In genomic region chr12:49325606-49326005, GRCh38 we compare ENCODE assay signal across 20 cellular contexts. TPM values are rescaled to one million over a fixed set of nuclear protein-coding genes. Genes with fewer than 3 reads are reported as not detected.
DNase-seq lines count a peak whose midpoint lies in the region; ATAC-seq and TF ChIP-seq lines count a peak whose summit lies in the region.
"Had no signal": no experiment of that assay in that cellular context is flagged by ENCODE, and none has a peak within 500 bp of the region (broad histone marks: within the 10 kb centered on the region; RNA-seq: fewer than 3 reads in every experiment).

No MANE protein-coding gene starts in this region.

- intact Hi-C loops in Right ventricle myocardium superior (cut with DNase I) (no loop called here), cardiac septum (cut with DNase I) (no loop called here), upper lobe of right lung (cut with DNase I) (no loop called here)

- H3K4me1 ChIP-seq in HEK293 (ENCODE audit: control insufficient read depth, insufficient read depth, low read length) = peaks cover 4% of the 10 kb centered on the region; the same call in 1 of the 2 replicates
- H3K4me1 ChIP-seq in upper lobe of right lung = peaks cover 11% of the 10 kb centered on the region

- H3K9me3 ChIP-seq in HEK293 (ENCODE audit: control insufficient read depth, insufficient read depth, low read depth, low read length) (no peaks in the 10 kb centered on the region), upper lobe of right lung (no peaks in the 10 kb centered on the region)

- H3K27ac ChIP-seq in HEK293 (ENCODE audit: extremely low read depth, low read depth, low read length) (no peak overlapping the region), upper lobe of right lung (no peak overlapping the region)
- H3K27ac ChIP-seq: SK-N-MC had no signal

- POLR2A ChIA-PET in HEK293 (lab: Yijun Ruan, JAX) = interaction anchor here (1.2 kb wide), 2 partner anchors 9 to 41 kb away, joined by 3 to 5 read pairs; partner anchors contain the start of gene SPATS2

- H3K4me3 ChIP-seq in HEK293 (ENCODE audit: low read depth, low read length) (no peak overlapping the region), upper lobe of right lung (no peak overlapping the region)
- H3K4me3 ChIP-seq: SK-N-MC had no signal

- H3K36me3 ChIP-seq in HEK293 (ENCODE audit: control insufficient read depth in 2 of 2, insufficient read depth in 1 of 2, low read length in 2 of 2) (peaks cover 36 to 65% of the 10 kb centered on the region in 2 experiments), upper lobe of right lung (no peaks in the 10 kb centered on the region)

- no peaks in the 10 kb centered on the region for H3K27me3 ChIP-seq in upper lobe of right lung

- CTCF ChIA-PET in HEK293 (lab: Yijun Ruan, JAX) = interaction anchor here (0.7 to 2.2 kb wide), 7 partner anchors 12 to 44 kb away, joined by 3 to 14 read pairs (median 5); no protein-coding TSS in a partner anchor

- ATAC-seq in Right ventricle myocardium superior (ENCODE audit: poor library complexity) = no peak
- ATAC-seq in left lobe of liver = no peak
- no peak for ATAC-seq in upper lobe of right lung
- no peak for ATAC-seq in HG03439 (IDR thresholded peaks at IDR 0.05; ENCODE audit: unreplicated experiment)
- no peak for ATAC-seq in GM18520 (IDR thresholded peaks at IDR 0.05; ENCODE audit: unreplicated experiment)
- ATAC-seq: PC-3, Right ventricle myocardium inferior had no signal

- TF ChIP-seq CTCF in HEK293 (tag by site-specific recombination; IDR thresholded peaks at IDR 0.05) (no peak), upper lobe of right lung (IDR thresholded peaks at IDR 0.05) (no peak)

- DNase-seq in Right ventricle myocardium superior = peak; percentile 1
- DNase-seq in cardiac septum (ENCODE audit: low spot score) = no peak
- DNase-seq in left lobe of liver (ENCODE audit: low spot score) = peak; percentile 22
- peak; percentile 42 for DNase-seq in upper lobe of right lung
- DNase-seq: AML-193; Calu3; CD4-positive, CD25-positive, alpha-beta regulatory T cell; DMS53; H9; KG1; NCI-H1048; NCI-H146; NCI-H510A treated with DMSO at 0.1 percent for 48 hours; NCI-H82; PC-3 had no signal

TF ChIP-seq in HEK293, 187 proteins besides CTCF, POLR2A, EP300 and RAD21:
- no peak for TF ChIP-seq INSM2 (tag by site-specific recombination; IDR thresholded peaks at IDR 0.05)
- peak; percentile 32; the same call in 1 of the 2 replicates for TF ChIP-seq GLIS2 (tag by site-specific recombination; IDR thresholded peaks at IDR 0.05)
- no peak for TF ChIP-seq ZNF157 (tag by site-specific recombination; IDR thresholded peaks at IDR 0.05)
- TF ChIP-seq ZBTB7A (tag by site-specific recombination; IDR thresholded peaks at IDR 0.05; ENCODE audit: low read depth) = no peak

RNA-seq across cellular contexts. Expression of gene TROAP, which starts 2.6 kb away (rescaled TPM):
- total RNA-seq in Right ventricle myocardium superior (0.67 TPM), cardiac septum (not detected), left lobe of liver (0.48 TPM), upper lobe of right lung (0.96 TPM)

RNA-seq across cellular contexts. Expression of gene C1QL4, which starts 11.4 kb away (rescaled TPM):
- total RNA-seq in Right ventricle myocardium superior = not detected
- total RNA-seq in cardiac septum = not detected
- total RNA-seq in left lobe of liver = not detected
- total RNA-seq in upper lobe of right lung = not detected
- total RNA-seq: Calu3; CD4-positive, CD25-positive, alpha-beta regulatory T cell; Right ventricle myocardium inferior had no signal

RNA-seq across cellular contexts. Expression of gene DNAJC22, which starts 21.1 kb away (rescaled TPM):
- total RNA-seq in Right ventricle myocardium superior (0.16 TPM), cardiac septum (0.70 TPM), left lobe of liver (42.3 TPM), upper lobe of right lung (0.67 TPM)
- total RNA-seq: CD4-positive, CD25-positive, alpha-beta regulatory T cell; Right ventricle myocardium inferior had no signal

RNA-seq across cellular contexts. Expression of gene PRPH, which starts 30.7 kb away (rescaled TPM):
- total RNA-seq in Right ventricle myocardium superior (not detected), cardiac septum (0.38 TPM), left lobe of liver (not detected), upper lobe of right lung (not detected)
- total RNA-seq: Calu3; CD4-positive, CD25-positive, alpha-beta regulatory T cell had no signal

RNA-seq across cellular contexts. Expression of gene SPATS2, which starts 41.7 kb away (rescaled TPM):
- total RNA-seq in Right ventricle myocardium superior = 7.0 TPM
- total RNA-seq in cardiac septum = 6.2 TPM
- 5.9 TPM for total RNA-seq in left lobe of liver
- 12.6 TPM for total RNA-seq in upper lobe of right lung

Comparison
In these comparisons a context has a peak if more than half of its experiments do, and no peak if none do; other contexts are left out.
1. RNA of gene DNAJC22, which starts 21.1 kb away (total RNA-seq): 42.3 TPM in left lobe of liver (single experiment); 0.70 TPM in cardiac septum (single experiment), 0.67 TPM in upper lobe of right lung (single experiment) and 0.16 TPM in Right ventricle myocardium superior (single experiment); every median in the first group is over 10 times any median in the second.